In genomic region chr7:24715661-24716479, GRCh38 we compare ENCODE assay signal across 8 cellular contexts. TPM values are rescaled to one million over a fixed set of nuclear protein-coding genes. Genes with fewer than 3 reads are reported as not detected.
DNase-seq lines count a peak whose midpoint lies in the region; ATAC-seq, FAIRE-seq and TF ChIP-seq lines count a peak whose summit lies in the region.

No MANE protein-coding gene starts in this region.

- RAD21 ChIA-PET in GM12878 (lab: Charles Lee; ENCODE audit: unreplicated experiment), result interaction anchor here (0.6 to 1.4 kb wide), 5 partner anchors 26 to 139 kb away, joined by 3 to 5 read pairs (median 3); no protein-coding TSS in a partner anchor

- TF ChIP-seq RAD21 in GM12878 (IDR thresholded peaks at IDR 0.05; ENCODE audit: insufficient read depth, low read depth, low read length), result 0 out of 2 replicates have a peak, but pooled peaks have one; percentile 18

- BruUV-seq in GM12878 (replicated peaks; lab: Mats Ljungman, UMichigan), result no TSS peak

- TF ChIP-seq EP300 in GM12878 (IDR thresholded peaks at IDR 0.05; ENCODE audit: borderline replicate concordance in 1 of 2, control insufficient read depth in 1 of 2, low read depth in 2 of 2, low read length in 2 of 2), result peak; percentile 47 to 74; a peak in 3 of 4 replicates

- H3K4me2 ChIP-seq in GM12878 (ENCODE audit: control insufficient read depth, insufficient read depth), result peak overlapping the region; percentile 95

- SMC1A ChIA-PET in GM12878 (lab: Charles Lee; ENCODE audit: uncharacterized antibody, unreplicated experiment), result interaction anchor here (0.7 to 1.5 kb wide), 7 partner anchors 11 to 380 kb away, joined by 3 to 6 read pairs (median 3); no protein-coding TSS in a partner anchor

- intact Hi-C loops in GM12878 (cut with micrococcal nuclease; ENCODE audit: unreplicated experiment), result loop anchor here (5.0 kb wide), 1 partner anchor 376 kb away; no protein-coding TSS in a partner anchor
- intact Hi-C loops in right lobe of liver (cut with DNase I), result no loop called here

- no peaks in the 10 kb centered on the region for H3K27me3 ChIP-seq in GM12878 (replicated peaks in 1 of 2; ENCODE audit: control insufficient read depth in 2 of 2, insufficient read depth in 2 of 2, low read length in 1 of 2)
- H3K27me3 ChIP-seq in right lobe of liver, result no peaks in the 10 kb centered on the region

- peak overlapping the region; percentile 77 for H3K27ac ChIP-seq in GM12878 (ENCODE audit: control insufficient read depth, insufficient read depth)
- H3K27ac ChIP-seq in right lobe of liver, result no peak overlapping the region

- DNase-seq in SKM-1 treated with dmso at 0.1 percent for 144 hours (lab: John Stamatoyannopoulos, UW; ENCODE audit: unreplicated experiment), result peak; percentile 3
- no peak for DNase-seq in SKM-1 (lab: John Stamatoyannopoulos, UW; ENCODE audit: unreplicated experiment)
- peak; percentile 54 for DNase-seq in HuH-7.5 (ENCODE audit: low spot score)
- peak; percentile 61 for DNase-seq in GM12878 (ENCODE audit: low read depth, low spot score)
- no peak for DNase-seq in right lobe of liver
- DNase-seq in effector CD8-positive, alpha-beta T cell (lab: John Stamatoyannopoulos, UW), result no peak
- no peak for DNase-seq in cerebellar nuclear complex (lab: John Stamatoyannopoulos, UW)

- in situ Hi-C loops in GM12878 (cut with MboI), result no loop called here

- 0 out of 2 replicates have a peak overlapping the region, but pooled peaks have one; percentile 28 for H2AFZ ChIP-seq in GM12878 (ENCODE audit: control insufficient read depth, low read depth, low read length)

- H3K4me1 ChIP-seq in GM12878 (ENCODE audit: control insufficient read depth, insufficient read depth, low read length) (peaks cover 67% of the 10 kb centered on the region), right lobe of liver (no peaks in the 10 kb centered on the region)

- FAIRE-seq in GM12878 (lab: Jason Lieb, UNC), result peak; percentile 87

- H3K4me3 ChIP-seq in GM12878 (no peak overlapping the region; the same call in 1 of the 2 replicates), right lobe of liver (no peak overlapping the region)

- H3K9me3 ChIP-seq in GM12878 (replicated peaks; ENCODE audit: control insufficient read depth, insufficient read depth, low read length) (no peaks in the 10 kb centered on the region), right lobe of liver (no peaks in the 10 kb centered on the region)

- H3K36me3 ChIP-seq in GM12878 (ENCODE audit: control insufficient read depth in 2 of 2, insufficient read depth in 2 of 2, low read length in 1 of 2) (peaks cover 0 to 16% of the 10 kb centered on the region in 2 experiments; a peak in 2 of 4 replicates), right lobe of liver (no peaks in the 10 kb centered on the region)

- H3K79me2 ChIP-seq in GM12878 (ENCODE audit: control insufficient read depth, insufficient read depth, low read length), result peaks cover 20% of the 10 kb centered on the region

- peak overlapping the region; percentile 14 for H3K9ac ChIP-seq in GM12878 (ENCODE audit: control insufficient read depth, insufficient read depth, low read length)

- TF ChIP-seq CTCF in GM12878 (IDR thresholded peaks at IDR 0.05 in 2 of 3, conservative IDR thresholded peaks at IDR 0.05 in 1 of 3; ENCODE audit: control insufficient read depth in 2 of 3, extremely low read depth in 1 of 3, insufficient read depth in 1 of 3, low read depth in 3 of 3, low read length in 3 of 3) (peak; percentile 50 to 74 (median 55)), right lobe of liver (IDR thresholded peaks at IDR 0.05) (peak in 2 of 4 donors; percentile 15 to 28)

- ATAC-seq in GM21717 (IDR thresholded peaks at IDR 0.05; ENCODE audit: unreplicated experiment) (peak; percentile 66), GM12878 (peak; percentile 70), right lobe of liver (peak; percentile 36 to 51 (median 48))

- TF ChIP-seq POLR2A in GM12878 (IDR thresholded peaks at IDR 0.05; ENCODE audit: low read depth, low read length), result peak; percentile 43; the same call in 1 of the 2 replicates
- no peak for TF ChIP-seq POLR2A in right lobe of liver (IDR thresholded peaks at IDR 0.05)

- POLR2A ChIA-PET in GM12878 (lab: Charles Lee), result interaction anchor here (0.5 to 1.3 kb wide), 2 partner anchors 42 to 81 kb away, joined by 3 read pairs; no protein-coding TSS in a partner anchor

- 5% methylated on average over 16 of the region's 16 CpGs for WGBS in GM12878 (ENCODE audit: insufficient coverage, insufficient replicate concordance, low lambda C conversion rate, missing lambda C conversion rate)
- WGBS in right lobe of liver (ENCODE audit: insufficient coverage, low coverage, low lambda C conversion rate, missing lambda C conversion rate), result 50% methylated on average over 12 of the region's 16 CpGs

- CTCF ChIA-PET in GM12878 (lab: Yijun Ruan, JAX), result interaction anchor here (0.7 to 2.4 kb wide), 20 partner anchors 11 to 426 kb away, joined by 3 to 12 read pairs (median 4); no protein-coding TSS in a partner anchor

- H4K20me1 ChIP-seq in GM12878 (ENCODE audit: control insufficient read depth, insufficient read depth), result no peaks in the 10 kb centered on the region

TF ChIP-seq in GM12878, 131 proteins besides CTCF, POLR2A, EP300 and RAD21 (continues in another document):
- peak; percentile 55; the same call in 1 of the 2 replicates for TF ChIP-seq MXI1 (IDR thresholded peaks at IDR 0.05; ENCODE audit: low read depth, low read length)
- TF ChIP-seq SKIL (IDR thresholded peaks at IDR 0.05; ENCODE audit: low read depth, poor library complexity, severe bottlenecking), result peak; percentile 32
- peak; percentile 95 for TF ChIP-seq TCF3 (IDR thresholded peaks at IDR 0.05; ENCODE audit: borderline replicate concordance, insufficient read depth, low read depth, low read length)
- peak; percentile 64; the same call in 1 of the 2 replicates for TF ChIP-seq PML (IDR thresholded peaks at IDR 0.05; ENCODE audit: low read length)
- no peak for TF ChIP-seq KDM1A (IDR thresholded peaks at IDR 0.05; ENCODE audit: borderline replicate concordance)
- TF ChIP-seq CREM (IDR thresholded peaks at IDR 0.05; ENCODE audit: low read depth), result peak; percentile 68; the same call in 1 of the 2 replicates
- peak; percentile 86 for TF ChIP-seq CBFB (IDR thresholded peaks at IDR 0.05; ENCODE audit: low read depth)
- TF ChIP-seq TCF12 (IDR thresholded peaks at IDR 0.05; ENCODE audit: low read depth, low read length), result peak; percentile 93
- TF ChIP-seq BHLHE40 (IDR thresholded peaks at IDR 0.05; ENCODE audit: borderline replicate concordance in 1 of 2, low read depth in 2 of 2, low read length in 1 of 2), result 0 out of 4 replicates have a peak, but pooled peaks of 1 of the 2 experiments have one; percentile 2
- 0 out of 2 replicates have a peak, but pooled peaks have one; percentile 18 for TF ChIP-seq YY1 (IDR thresholded peaks at IDR 0.05; ENCODE audit: low read depth, low read length)
- no peak for TF ChIP-seq CHD4 (IDR thresholded peaks at IDR 0.05)
- peak; percentile 43; the same call in 1 of the 2 replicates for TF ChIP-seq BCL11A (IDR thresholded peaks at IDR 0.05; ENCODE audit: low read depth, low read length)
- TF ChIP-seq KLF5 (IDR thresholded peaks at IDR 0.05; ENCODE audit: partially characterized antibody), result peak; percentile 31
- no peak for TF ChIP-seq RELB (IDR thresholded peaks at IDR 0.05; ENCODE audit: low read depth)

RNA-seq across cellular contexts. Expression of gene GSDME, which starts 41.4 kb away (rescaled TPM):
- 50.8 and 52.0 TPM in 2 replicates for total RNA-seq in GM12878 (2013; cell fraction: nucleolus; rRNA removed)
- total RNA-seq in GM12878 (2014; rRNA removed) (140 and 149 TPM in 2 replicates), GM12878 (2014; rRNA removed; fragmentation: Illumina TruSeq; extraction: Trizol) (95.2 and 96.2 TPM in 2 replicates), GM12878 (2021) (114 and 116 TPM in 2 replicates), right lobe of liver (10 to 100 TPM in 1 of 6 experiments, 1 to 10 TPM in 5; 3.1 to 10.2 (median 5.8) TPM)
- polyA plus RNA-seq in GM12878 (2011; ENCODE audit: low read depth), result 78.4 TPM
- polyA plus RNA-seq in GM12878 (2011; rRNA removed) (19.7 and 23.7 TPM in 2 replicates), GM12878 (2014; fragmentation: Illumina TruSeq; extraction: Trizol) (141 and 143 TPM in 2 replicates), GM12878 (2014; fragmentation: Nextera tagmentation; extraction: Ambion mirVana) (10 to 100 TPM; 62.5 to 83.7 TPM), GM12878 (2014; rRNA removed) (128 and 141 TPM in 2 replicates), GM12878 (2016; fragmentation: Nextera tagmentation; extraction: Ambion mirVana) (100 to 1,000 TPM; 242 to 245 TPM)
- polyA plus RNA-seq in GM12878 (2011; cell fraction: cytosol; rRNA removed), result 18.6 and 22.3 TPM in 2 replicates
- polyA plus RNA-seq in GM12878 (2011; cell fraction: nucleus; rRNA removed), result 30.2 and 33.1 TPM in 2 replicates
- polyA plus RNA-seq in GM12878 (2012), result 92.4 and 94.8 TPM in 2 replicates
- polyA minus RNA-seq in GM12878 (2011; rRNA and poly(A)+ RNA removed), result 27.0 and 41.7 TPM in 2 replicates
- 6.1 and 7.5 TPM in 2 replicates for polyA minus RNA-seq in GM12878 (2011; cell fraction: cytosol; rRNA and poly(A)+ RNA removed)
- 12.8 and 19.2 TPM in 2 replicates for polyA minus RNA-seq in GM12878 (2011; cell fraction: nucleus; rRNA and poly(A)+ RNA removed)

Comparison
In these comparisons a context has a peak if more than half of its experiments do, and no peak if none do; other contexts are left out.
1. DNase-seq: peak in SKM-1 treated with dmso at 0.1 percent for 144 hours (single experiment), HuH-7.5 (single experiment) and GM12878 (single experiment); none in SKM-1 (single experiment), right lobe of liver (0 of 3), effector CD8-positive, alpha-beta T cell (single experiment) and cerebellar nuclear complex (0 of 2).
2. RNA of gene GSDME, which starts 41.4 kb away (total RNA-seq): 50.8 to 149 TPM in GM12878; 3.1 to 10.2 TPM in right lobe of liver; every median in the first group is over 4 times any median in the second.
3. Peak in every context shown above with its lines, with median percentiles within 50 percentile points of each other: ATAC-seq.